ENCODE assay signal across 1 cellular context in the genomic region with DNA sequence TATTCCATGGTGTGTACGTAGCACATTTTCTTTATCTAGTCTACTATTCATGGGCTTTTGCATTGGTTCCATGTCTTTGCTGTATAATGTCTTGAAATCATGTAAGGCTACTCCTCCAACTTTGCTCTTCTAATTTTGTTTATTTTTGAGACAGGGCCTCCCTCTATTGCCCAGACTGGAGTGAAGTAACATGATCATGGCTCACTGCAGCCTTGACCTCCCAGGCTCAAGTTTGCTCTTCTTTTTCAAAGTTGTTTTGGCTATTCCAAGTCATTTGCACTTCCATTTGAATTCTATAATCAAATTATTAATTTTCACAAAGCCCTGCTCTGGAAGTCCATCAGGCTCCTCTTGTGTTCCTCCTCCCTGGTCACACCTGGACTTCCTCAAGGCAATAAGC.
TF ChIP-seq lines count a peak whose summit lies in the region.

No MANE protein-coding gene starts in this region.

TF ChIP-seq in A549, 52 proteins besides CTCF, POLR2A, EP300 and RAD21 (continued from another document):
- TF ChIP-seq ZFP36 (IDR thresholded peaks at IDR 0.05; ENCODE audit: borderline replicate concordance, partially characterized antibody) (no peak), JUNB (IDR thresholded peaks at IDR 0.05) (no peak), PHF8 (IDR thresholded peaks at IDR 0.05; ENCODE audit: borderline replicate concordance, low read depth) (no peak), HOXB13 (CRISPR knock-in tag; IDR thresholded peaks at IDR 0.05; ENCODE audit: low read depth) (no peak), KDM5A (IDR thresholded peaks at IDR 0.05) (no peak)
